ENCODE assay signal across 23 cellular contexts in genomic region chr1:247904122-247904521, GRCh38. TPM values are rescaled to one million over a fixed set of nuclear protein-coding genes. Genes with fewer than 3 reads are reported as not detected.
DNase-seq lines count a peak whose midpoint lies in the region; ATAC-seq, FAIRE-seq and TF ChIP-seq lines count a peak whose summit lies in the region.
"Had no signal": no experiment of that assay in that cellular context is flagged by ENCODE, and none has a peak within 500 bp of the region (broad histone marks: within the 10 kb centered on the region; RNA-seq: fewer than 3 reads in every experiment).

No MANE protein-coding gene starts in this region.

- no peak for TF ChIP-seq RAD21 in SK-N-SH (IDR thresholded peaks at IDR 0.05; ENCODE audit: low read length)
- no peak for TF ChIP-seq RAD21 in K562 (CRISPR knock-in tag; conservative IDR thresholded peaks at IDR 0.05 in 1 of 2, IDR thresholded peaks at IDR 0.05 in 1 of 2)

- H3K27me3 Mint-ChIP-seq in MCF 10A (ENCODE audit: insufficient read depth, unreplicated experiment) (no peaks in the 10 kb centered on the region), osteocyte (ENCODE audit: unreplicated experiment) (no peaks in the 10 kb centered on the region)
- H3K27me3 Mint-ChIP-seq: CD4-positive, alpha-beta T cell had no signal

- dilution Hi-C loops in mammary epithelial cell (cut with HindIII; ENCODE audit: low sequenced_read_pairs), result no loop called here

- H3K4me2 ChIP-seq in SK-N-SH (peak overlapping the region; percentile 69), mammary epithelial cell (ENCODE audit: insufficient read depth, low read depth, low read length) (no peak overlapping the region), K562 (ENCODE audit: insufficient read depth, low read length) (no peak overlapping the region)
- H3K4me2 ChIP-seq: A549 had no signal

- no peaks in the 10 kb centered on the region for H3K9me2 ChIP-seq in SK-N-SH

- peak overlapping the region in 1 of 2 experiments; percentile 32; a peak in 1 of 4 replicates for H3K4me3 ChIP-seq in SK-N-SH (ENCODE audit: low read depth in 2 of 2, low read length in 1 of 2)
- H3K4me3 ChIP-seq in mammary epithelial cell (replicated peaks in 1 of 3; ENCODE audit: insufficient read depth in 1 of 3, low read depth in 2 of 3, low read length in 3 of 3), result no peak overlapping the region
- 0 out of 2 replicates have a peak overlapping the region, but pooled peaks have one; percentile 21 for H3K4me3 ChIP-seq in WI38 (ENCODE audit: low read depth, low read length)
- no peak overlapping the region for H3K4me3 ChIP-seq in K562
- H3K4me3 ChIP-seq: A549, GM23248, HAP-1 had no signal

- TF ChIP-seq EP300 in SK-N-SH (IDR thresholded peaks at IDR 0.05; ENCODE audit: borderline replicate concordance in 1 of 2, low read depth in 1 of 2, low read length in 1 of 2), result no peak
- no peak for TF ChIP-seq EP300 in K562 (IDR thresholded peaks at IDR 0.05; ENCODE audit: low read length)

- H3K4me3 Mint-ChIP-seq in MCF 10A (ENCODE audit: unreplicated experiment) (no peak overlapping the region), osteocyte (ENCODE audit: unreplicated experiment) (no peak overlapping the region)

- POLR2A ChIA-PET in SK-N-SH (lab: Yijun Ruan, JAX) (no interaction called here), MCF 10A (lab: Yijun Ruan, JAX) (no interaction called here), K562 (lab: Yijun Ruan, JAX) (no interaction called here)

- H3K36me3 ChIP-seq in SK-N-SH (replicated peaks in 1 of 2; ENCODE audit: control insufficient read depth in 1 of 2, insufficient read depth in 2 of 2, low read length in 1 of 2) (no peaks in the 10 kb centered on the region), mammary epithelial cell (ENCODE audit: insufficient read depth, low read length) (no peaks in the 10 kb centered on the region), K562 (ENCODE audit: control insufficient read depth, insufficient read depth, low read length) (no peaks in the 10 kb centered on the region)
- H3K36me3 ChIP-seq: HAP-1 had no signal

- no peak overlapping the region for H3K27ac ChIP-seq in SK-N-SH (ENCODE audit: low read depth in 2 of 2, low read length in 1 of 2)
- no peak overlapping the region for H3K27ac ChIP-seq in mammary epithelial cell (ENCODE audit: insufficient read depth, low read depth, low read length)
- no peak overlapping the region for H3K27ac ChIP-seq in K562 (ENCODE audit: extremely low read depth, low read depth, low read length)
- H3K27ac ChIP-seq: 22Rv1, A549, C4-2B, GM23248, HL-60 had no signal

- no peaks in the 10 kb centered on the region for H3K9me1 ChIP-seq in K562 (ENCODE audit: control insufficient read depth, insufficient read depth, low read length)

- H3K36me3 Mint-ChIP-seq in MCF 10A (ENCODE audit: insufficient read depth, unreplicated experiment) (no peaks in the 10 kb centered on the region), osteocyte (ENCODE audit: unreplicated experiment) (no peaks in the 10 kb centered on the region)

- no peak for TF ChIP-seq CTCF in SK-N-SH (IDR thresholded peaks at IDR 0.05)
- TF ChIP-seq CTCF in MCF 10A (IDR thresholded peaks at IDR 0.05; ENCODE audit: unreplicated experiment), result no peak
- TF ChIP-seq CTCF in mammary epithelial cell (conservative IDR thresholded peaks at IDR 0.05 in 1 of 2, IDR thresholded peaks at IDR 0.05 in 1 of 2; ENCODE audit: extremely low read depth in 1 of 2, insufficient read depth in 1 of 2, low read depth in 1 of 2, low read length in 2 of 2), result no peak
- no peak for TF ChIP-seq CTCF in WI38 (IDR thresholded peaks at IDR 0.05; ENCODE audit: low read depth, low read length)
- no peak for TF ChIP-seq CTCF in K562 (IDR thresholded peaks at IDR 0.05 in 2 of 3, conservative IDR thresholded peaks at IDR 0.05 in 1 of 3; ENCODE audit: insufficient read depth in 2 of 3, low read depth in 1 of 3, low read length in 3 of 3)
- no peak for TF ChIP-seq CTCF in osteocyte (IDR thresholded peaks at IDR 0.05)

- H4K20me1 ChIP-seq in SK-N-SH (ENCODE audit: insufficient read depth), result no peaks in the 10 kb centered on the region
- H4K20me1 ChIP-seq in mammary epithelial cell (ENCODE audit: insufficient read depth, low read length), result no peaks in the 10 kb centered on the region
- H4K20me1 ChIP-seq in K562 (replicated peaks; ENCODE audit: control insufficient read depth, insufficient read depth, low read length), result no peaks in the 10 kb centered on the region

- no peak for FAIRE-seq in K562 (lab: Jason Lieb, UNC)
- FAIRE-seq: A549, D721Med, G401.6, GM12891 had no signal

- in situ Hi-C loops in mammary epithelial cell (cut with MboI; ENCODE audit: low sequenced_read_pairs in 2 of 2) (no loop called here), K562 (cut with MboI) (no loop called here)

- H3K4me1 Mint-ChIP-seq in MCF 10A (ENCODE audit: insufficient read depth, unreplicated experiment) (peaks cover 20% of the 10 kb centered on the region), osteocyte (ENCODE audit: unreplicated experiment) (peaks cover 11% of the 10 kb centered on the region)

- H3K4me1 ChIP-seq in SK-N-SH (ENCODE audit: control insufficient read depth in 1 of 2, insufficient read depth in 2 of 2, low read depth in 1 of 2, low read length in 1 of 2), result no peaks in the 10 kb centered on the region
- no peaks in the 10 kb centered on the region for H3K4me1 ChIP-seq in mammary epithelial cell (ENCODE audit: insufficient read depth, low read length)
- H3K4me1 ChIP-seq in K562 (replicated peaks in 1 of 2; ENCODE audit: control insufficient read depth in 2 of 2, insufficient read depth in 2 of 2, low read length in 2 of 2), result peaks cover 0 to 13% of the 10 kb centered on the region in 2 experiments; a peak in 3 of 5 replicates
- H3K4me1 ChIP-seq: A549, Caco-2, HAP-1 had no signal

- DNase-seq in SK-N-SH (no peak), MCF 10A (ENCODE audit: unreplicated experiment) (no peak), mammary epithelial cell (no peak), K562 (ENCODE audit: extremely low read depth in 1 of 4, low spot score in 3 of 4) (no peak), osteocyte (ENCODE audit: extremely low spot score, unreplicated experiment) (no peak), nucleus accumbens (lab: John Stamatoyannopoulos, UW) (no peak)
- DNase-seq: AML-193; Caco-2; CD4-positive, alpha-beta T cell; GM23248 had no signal

- no peak overlapping the region for H2AFZ ChIP-seq in SK-N-SH (ENCODE audit: low read depth)
- H2AFZ ChIP-seq in mammary epithelial cell (ENCODE audit: low read depth, low read length), result no peak overlapping the region
- H2AFZ ChIP-seq in K562 (ENCODE audit: low read depth, low read length), result no peak overlapping the region; the same call in 1 of the 2 replicates
- H2AFZ ChIP-seq: GM23248 had no signal

- H3K9me3 ChIP-seq in SK-N-SH (no peaks in the 10 kb centered on the region), mammary epithelial cell (replicated peaks; ENCODE audit: insufficient read depth, low read length) (peaks cover 2% of the 10 kb centered on the region), K562 (replicated peaks; ENCODE audit: control insufficient read depth, insufficient read depth, low read depth, low read length) (peaks cover 5% of the 10 kb centered on the region)
- H3K9me3 ChIP-seq: A549, Caco-2, HAP-1 had no signal

- no peak for TF ChIP-seq POLR2A in K562 (conservative IDR thresholded peaks at IDR 0.05)

- CTCF ChIA-PET in SK-N-SH (lab: Yijun Ruan, JAX), result no interaction called here
- CTCF ChIA-PET in MCF 10A (lab: Yijun Ruan, JAX), result no interaction called here
- CTCF ChIA-PET in mammary epithelial cell (lab: Charles Lee; ENCODE audit: low non-redundant PET), result no interaction called here
- CTCF ChIA-PET in K562 (lab: Yijun Ruan, JAX; ENCODE audit: low intra/inter-chr PET ratio), result no interaction called here

- no TSS peak for BruUV-seq in MCF 10A (replicated peaks; lab: Mats Ljungman, UMichigan)
- no TSS peak for BruUV-seq in mammary epithelial cell (replicated peaks; lab: Mats Ljungman, UMichigan)
- BruUV-seq in K562 (replicated peaks; lab: Mats Ljungman, UMichigan), result no TSS peak

- no peak overlapping the region for H3K9ac ChIP-seq in SK-N-SH
- no peak overlapping the region for H3K9ac ChIP-seq in mammary epithelial cell (ENCODE audit: insufficient read depth, low read length)
- no peak overlapping the region for H3K9ac ChIP-seq in K562 (ENCODE audit: insufficient read depth in 1 of 2, low read depth in 2 of 2, low read length in 2 of 2)
- H3K9ac ChIP-seq: GM23248 had no signal

- no peak for ATAC-seq in SK-N-SH treated with all-trans-retinoic acid at 6 μM for 48 hours
- no peak for ATAC-seq in K562
- ATAC-seq: A549 had no signal

- H3K9me3 Mint-ChIP-seq in MCF 10A (ENCODE audit: unreplicated experiment), result peaks cover 13% of the 10 kb centered on the region
- peaks cover 7% of the 10 kb centered on the region for H3K9me3 Mint-ChIP-seq in osteocyte (ENCODE audit: unreplicated experiment)
- H3K9me3 Mint-ChIP-seq: CD4-positive, alpha-beta T cell had no signal

- H3K79me2 ChIP-seq in SK-N-SH (ENCODE audit: insufficient read depth), result no peaks in the 10 kb centered on the region
- no peaks in the 10 kb centered on the region for H3K79me2 ChIP-seq in mammary epithelial cell (ENCODE audit: insufficient read depth, low read length)
- H3K79me2 ChIP-seq in K562 (ENCODE audit: control insufficient read depth, insufficient read depth, low read length), result no peaks in the 10 kb centered on the region

- WGBS in SK-N-SH (ENCODE audit: low lambda C conversion rate), result 7% methylated on average over 6 of the region's 6 CpGs
- 82% methylated on average over 4 of the region's 6 CpGs for WGBS in mammary epithelial cell (ENCODE audit: low coverage, missing lambda C conversion rate)
- WGBS in K562 (ENCODE audit: insufficient coverage, low coverage, missing lambda C conversion rate), result 26% methylated on average over 6 of the region's 6 CpGs

- H3K27me3 ChIP-seq in SK-N-SH (ENCODE audit: insufficient read depth) (no peaks in the 10 kb centered on the region), mammary epithelial cell (ENCODE audit: insufficient read depth, low read length) (no peaks in the 10 kb centered on the region), K562 (ENCODE audit: control insufficient read depth in 2 of 2, insufficient read depth in 2 of 2, low read length in 2 of 2) (no peaks in the 10 kb centered on the region)

- H3F3A ChIP-seq in SK-N-SH (replicated peaks; ENCODE audit: insufficient read depth), result peaks cover 8% of the 10 kb centered on the region

- intact Hi-C loops in MCF 10A (cut with micrococcal nuclease), result no loop called here
- intact Hi-C loops in mammary epithelial cell (cut with micrococcal nuclease), result no loop called here
- intact Hi-C loops in K562 (cut with micrococcal nuclease), result no loop called here

- H3K27ac Mint-ChIP-seq in MCF 10A (ENCODE audit: low read depth, unreplicated experiment), result peak overlapping the region; percentile 2
- H3K27ac Mint-ChIP-seq in osteocyte (ENCODE audit: unreplicated experiment), result no peak overlapping the region
- H3K27ac Mint-ChIP-seq: CD4-positive, alpha-beta T cell had no signal

RNA-seq across cellular contexts. Expression of gene OR2W3, which starts 8.7 kb away (rescaled TPM):
- polyA plus RNA-seq in SK-N-SH (2012; rRNA removed) (0.13 TPM in 1 of 2 replicates, not detected in the other), mammary epithelial cell (not detected), K562 (2011; rRNA removed) (3.3 and 3.7 TPM in 2 replicates), K562 (2014; fragmentation: Illumina TruSeq; extraction: Trizol) (4.8 and 6.1 TPM in 2 replicates), K562 (2014; fragmentation: Nextera tagmentation; extraction: Ambion mirVana) (under 1 TPM; 0.67 to 0.70 TPM), K562 (2014; rRNA removed) (3.1 and 3.7 TPM in 2 replicates)
- polyA plus RNA-seq in SK-N-SH (2012; cell fraction: cytosol; rRNA removed), result 0.08 TPM in 1 of 2 replicates, not detected in the other
- polyA plus RNA-seq in SK-N-SH (2012; cell fraction: nucleus; rRNA removed), result not detected in 2 replicates
- total RNA-seq in MCF 10A (2022) (not detected in 2 replicates), mammary epithelial cell (1 to 10 TPM in 1 of 2 donors, not detected in 1; 1.2 TPM), K562 (2014; rRNA removed) (4.0 and 4.3 TPM in 2 replicates), K562 (2014; rRNA removed; fragmentation: Illumina TruSeq; extraction: Trizol) (2.3 and 3.3 TPM in 2 replicates), K562 (2015; rRNA removed; fragmentation: Illumina TruSeq; extraction: Trizol) (4.2 and 4.3 TPM in 2 replicates), K562 (2021) (5.5 and 7.6 TPM in 2 replicates), osteocyte (0.52 and 0.75 TPM in 2 replicates)
- polyA minus RNA-seq in mammary epithelial cell, result not detected
- total RNA-seq in K562 (2011; cell fraction: chromatin; rRNA removed; ENCODE audit: low replicate concordance), result 8.7 and 12.2 TPM in 2 replicates
- total RNA-seq in K562 (2011; cell fraction: nucleolus; rRNA removed), result 8.9 and 11.8 TPM in 2 replicates
- 8.7 and 10.5 TPM in 2 replicates for total RNA-seq in K562 (2011; cell fraction: nucleoplasm; rRNA removed)
- 4.4 and 9.6 TPM in 2 replicates for polyA plus RNA-seq in K562 (2011; cell fraction: cytosol; rRNA removed)
- polyA plus RNA-seq in K562 (2011; cell fraction: nucleus; rRNA removed), result 2.9 and 5.7 TPM in 2 replicates
- polyA plus RNA-seq in K562 (2012), result 3.9 and 6.0 TPM in 2 replicates
- 1.3 and 2.4 TPM in 2 replicates for polyA minus RNA-seq in K562 (2011; rRNA and poly(A)+ RNA removed)
- polyA minus RNA-seq in K562 (2011; cell fraction: cytosol; rRNA and poly(A)+ RNA removed), result 2.9 and 3.4 TPM in 2 replicates
- 3.4 and 4.0 TPM in 2 replicates for polyA minus RNA-seq in K562 (2011; cell fraction: nucleus; rRNA and poly(A)+ RNA removed)
- total RNA-seq: Caco-2, GM23248, H4 had no signal
- polyA plus RNA-seq: A549, BJ, GM23248 had no signal

RNA-seq across cellular contexts. Expression of gene OR2T8, which starts 15.9 kb away (rescaled TPM):
- not detected in 2 replicates for polyA plus RNA-seq in SK-N-SH (2012; rRNA removed)
- not detected in 2 replicates for polyA plus RNA-seq in SK-N-SH (2012; cell fraction: cytosol; rRNA removed)
- polyA plus RNA-seq in SK-N-SH (2012; cell fraction: nucleus; rRNA removed), result not detected in 2 replicates
- not detected in 2 replicates for total RNA-seq in MCF 10A (2022)
- total RNA-seq in mammary epithelial cell, result under 1 TPM in 1 of 2 donors, not detected in 1; 0.17 TPM
- polyA plus RNA-seq in mammary epithelial cell, result not detected
- polyA minus RNA-seq in mammary epithelial cell, result not detected
- 0.88 and 1.3 TPM in 2 replicates for total RNA-seq in K562 (2011; cell fraction: chromatin; rRNA removed; ENCODE audit: low replicate concordance)
- 0.39 and 0.50 TPM in 2 replicates for total RNA-seq in K562 (2011; cell fraction: nucleolus; rRNA removed)
- 0.76 and 1.1 TPM in 2 replicates for total RNA-seq in K562 (2011; cell fraction: nucleoplasm; rRNA removed)
- total RNA-seq in K562 (2014; rRNA removed), result 0.45 TPM in 1 of 2 replicates, not detected in the other
- total RNA-seq in K562 (2014; rRNA removed; fragmentation: Illumina TruSeq; extraction: Trizol), result 0.15 and 0.35 TPM in 2 replicates
- 0.38 TPM in 1 of 2 replicates, not detected in the other for total RNA-seq in K562 (2015; rRNA removed; fragmentation: Illumina TruSeq; extraction: Trizol)
- 0.38 TPM in 1 of 2 replicates, not detected in the other for total RNA-seq in K562 (2021)
- polyA plus RNA-seq in K562 (2011; rRNA removed), result 0.27 and 0.38 TPM in 2 replicates
- polyA plus RNA-seq in K562 (2011; cell fraction: cytosol; rRNA removed), result 0.28 and 0.70 TPM in 2 replicates
- 1.5 and 2.2 TPM in 2 replicates for polyA plus RNA-seq in K562 (2011; cell fraction: nucleus; rRNA removed)
- polyA plus RNA-seq in K562 (2012), result 0.17 TPM in 1 of 2 replicates, not detected in the other
- polyA plus RNA-seq in K562 (2014; fragmentation: Illumina TruSeq; extraction: Trizol), result 0.25 and 0.46 TPM in 2 replicates
- polyA plus RNA-seq in K562 (2014; fragmentation: Nextera tagmentation; extraction: Ambion mirVana), result under 1 TPM in 1 of 2 experiments, not detected in 1; 0.08 TPM
- 0.23 and 0.24 TPM in 2 replicates for polyA plus RNA-seq in K562 (2014; rRNA removed)
- polyA minus RNA-seq in K562 (2011; rRNA and poly(A)+ RNA removed), result not detected in 2 replicates
- not detected in 2 replicates for polyA minus RNA-seq in K562 (2011; cell fraction: cytosol; rRNA and poly(A)+ RNA removed)
- 0.56 and 0.94 TPM in 2 replicates for polyA minus RNA-seq in K562 (2011; cell fraction: nucleus; rRNA and poly(A)+ RNA removed)
- not detected in 2 replicates for total RNA-seq in osteocyte
- total RNA-seq: Caco-2, GM23248, HT1080 had no signal
- polyA plus RNA-seq: A549, BJ, GM23248 had no signal

RNA-seq across cellular contexts. Expression of gene OR2AJ1, which starts 20.6 kb away (rescaled TPM):
- polyA plus RNA-seq in SK-N-SH (2012; rRNA removed) (not detected in 2 replicates), mammary epithelial cell (not detected), K562 (2011; rRNA removed) (not detected in 2 replicates), K562 (2014; fragmentation: Illumina TruSeq; extraction: Trizol) (not detected in 2 replicates), K562 (2014; fragmentation: Nextera tagmentation; extraction: Ambion mirVana) (not detected), K562 (2014; rRNA removed) (not detected in 2 replicates)
- not detected in 2 replicates for polyA plus RNA-seq in SK-N-SH (2012; cell fraction: cytosol; rRNA removed)
- polyA plus RNA-seq in SK-N-SH (2012; cell fraction: nucleus; rRNA removed), result not detected in 2 replicates
- total RNA-seq in MCF 10A (2022) (not detected in 2 replicates), mammary epithelial cell (not detected), K562 (2014; rRNA removed) (not detected in 2 replicates), K562 (2014; rRNA removed; fragmentation: Illumina TruSeq; extraction: Trizol) (not detected in 2 replicates), K562 (2015; rRNA removed; fragmentation: Illumina TruSeq; extraction: Trizol) (not detected in 2 replicates), K562 (2021) (not detected in 2 replicates), osteocyte (not detected in 2 replicates)
- polyA minus RNA-seq in mammary epithelial cell, result not detected
- total RNA-seq in K562 (2011; cell fraction: chromatin; rRNA removed; ENCODE audit: low replicate concordance), result 0.21 TPM in 1 of 2 replicates, not detected in the other
- total RNA-seq in K562 (2011; cell fraction: nucleolus; rRNA removed), result 0.17 TPM in 1 of 2 replicates, not detected in the other
- 0.22 and 0.69 TPM in 2 replicates for total RNA-seq in K562 (2011; cell fraction: nucleoplasm; rRNA removed)
- polyA plus RNA-seq in K562 (2011; cell fraction: cytosol; rRNA removed), result not detected in 2 replicates
- not detected in 2 replicates for polyA plus RNA-seq in K562 (2011; cell fraction: nucleus; rRNA removed)
- polyA plus RNA-seq in K562 (2012), result not detected in 2 replicates
- 0.14 TPM in 1 of 2 replicates, not detected in the other for polyA minus RNA-seq in K562 (2011; rRNA and poly(A)+ RNA removed)
- polyA minus RNA-seq in K562 (2011; cell fraction: cytosol; rRNA and poly(A)+ RNA removed), result not detected in 2 replicates
- polyA minus RNA-seq in K562 (2011; cell fraction: nucleus; rRNA and poly(A)+ RNA removed), result 0.22 TPM in 1 of 2 replicates, not detected in the other
- total RNA-seq: Caco-2; CD4-positive, alpha-beta T cell; GM23248; H4; HT1080 had no signal
- polyA plus RNA-seq: A549, BJ, GM23248 had no signal

RNA-seq across cellular contexts. Expression of gene OR2L8, which starts 44.5 kb away (rescaled TPM):
- polyA plus RNA-seq in SK-N-SH (2012; rRNA removed) (not detected in 2 replicates), mammary epithelial cell (not detected), K562 (2011; rRNA removed) (not detected in 2 replicates), K562 (2014; fragmentation: Illumina TruSeq; extraction: Trizol) (not detected in 2 replicates), K562 (2014; fragmentation: Nextera tagmentation; extraction: Ambion mirVana) (not detected), K562 (2014; rRNA removed) (not detected in 2 replicates)
- polyA plus RNA-seq in SK-N-SH (2012; cell fraction: cytosol; rRNA removed), result not detected in 2 replicates
- 0.13 TPM in 1 of 2 replicates, not detected in the other for polyA plus RNA-seq in SK-N-SH (2012; cell fraction: nucleus; rRNA removed)
- total RNA-seq in MCF 10A (2022) (not detected in 2 replicates), mammary epithelial cell (under 1 TPM in 1 of 2 donors, not detected in 1; 0.83 TPM), K562 (2014; rRNA removed) (not detected in 2 replicates), K562 (2014; rRNA removed; fragmentation: Illumina TruSeq; extraction: Trizol) (not detected in 2 replicates), K562 (2015; rRNA removed; fragmentation: Illumina TruSeq; extraction: Trizol) (not detected in 2 replicates), K562 (2021) (not detected in 2 replicates), osteocyte (not detected in 2 replicates)
- polyA minus RNA-seq in mammary epithelial cell, result not detected
- 0.76 and 2.4 TPM in 2 replicates for total RNA-seq in K562 (2011; cell fraction: chromatin; rRNA removed; ENCODE audit: low replicate concordance)
- total RNA-seq in K562 (2011; cell fraction: nucleolus; rRNA removed), result 0.79 TPM in 1 of 2 replicates, not detected in the other
- 2.3 and 4.2 TPM in 2 replicates for total RNA-seq in K562 (2011; cell fraction: nucleoplasm; rRNA removed)
- polyA plus RNA-seq in K562 (2011; cell fraction: cytosol; rRNA removed), result not detected in 2 replicates
- 0.17 and 0.28 TPM in 2 replicates for polyA plus RNA-seq in K562 (2011; cell fraction: nucleus; rRNA removed)
- polyA plus RNA-seq in K562 (2012), result not detected in 2 replicates
- polyA minus RNA-seq in K562 (2011; rRNA and poly(A)+ RNA removed), result 1.2 and 1.3 TPM in 2 replicates
- not detected in 2 replicates for polyA minus RNA-seq in K562 (2011; cell fraction: cytosol; rRNA and poly(A)+ RNA removed)
- polyA minus RNA-seq in K562 (2011; cell fraction: nucleus; rRNA and poly(A)+ RNA removed), result 0.78 and 0.94 TPM in 2 replicates
- total RNA-seq: Caco-2, GM23248, H4, HT1080 had no signal
- polyA plus RNA-seq: A549, BJ, GM23248 had no signal

RNA-seq across cellular contexts. Expression of gene TRIM58, which starts 47.1 kb away (rescaled TPM):
- polyA plus RNA-seq in SK-N-SH (2012; rRNA removed) (0.13 and 0.35 TPM in 2 replicates), mammary epithelial cell (not detected), K562 (2011; rRNA removed) (4.1 and 5.6 TPM in 2 replicates), K562 (2014; fragmentation: Illumina TruSeq; extraction: Trizol) (10.6 and 13.8 TPM in 2 replicates), K562 (2014; fragmentation: Nextera tagmentation; extraction: Ambion mirVana) (1 to 10 TPM; 3.8 to 5.8 TPM), K562 (2014; rRNA removed) (8.7 and 10.4 TPM in 2 replicates)
- 0.26 and 0.34 TPM in 2 replicates for polyA plus RNA-seq in SK-N-SH (2012; cell fraction: cytosol; rRNA removed)
- 0.12 and 0.16 TPM in 2 replicates for polyA plus RNA-seq in SK-N-SH (2012; cell fraction: nucleus; rRNA removed)
- total RNA-seq in MCF 10A (2022) (not detected in 2 replicates), mammary epithelial cell (1 to 10 TPM in 1 of 2 donors, under 1 TPM in 1; 0.68 to 1.2 TPM), K562 (2014; rRNA removed) (9.7 and 10.4 TPM in 2 replicates), K562 (2014; rRNA removed; fragmentation: Illumina TruSeq; extraction: Trizol) (6.6 and 7.2 TPM in 2 replicates), K562 (2015; rRNA removed; fragmentation: Illumina TruSeq; extraction: Trizol) (7.0 and 7.9 TPM in 2 replicates), K562 (2021) (19.1 and 19.8 TPM in 2 replicates), osteocyte (1.2 and 1.5 TPM in 2 replicates)
- not detected for polyA minus RNA-seq in mammary epithelial cell
- 5.0 and 13.8 TPM in 2 replicates for total RNA-seq in K562 (2011; cell fraction: chromatin; rRNA removed; ENCODE audit: low replicate concordance)
- 4.7 and 5.3 TPM in 2 replicates for total RNA-seq in K562 (2011; cell fraction: nucleolus; rRNA removed)
- total RNA-seq in K562 (2011; cell fraction: nucleoplasm; rRNA removed), result 7.6 and 15.4 TPM in 2 replicates
- 2.4 TPM in 2 replicates for polyA plus RNA-seq in K562 (2011; cell fraction: cytosol; rRNA removed)
- 2.1 and 2.8 TPM in 2 replicates for polyA plus RNA-seq in K562 (2011; cell fraction: nucleus; rRNA removed)
- polyA plus RNA-seq in K562 (2012), result 10.9 and 12.8 TPM in 2 replicates
- polyA minus RNA-seq in K562 (2011; rRNA and poly(A)+ RNA removed), result 2.0 and 2.6 TPM in 2 replicates
- 3.4 and 3.8 TPM in 2 replicates for polyA minus RNA-seq in K562 (2011; cell fraction: cytosol; rRNA and poly(A)+ RNA removed)
- 2.0 and 2.1 TPM in 2 replicates for polyA minus RNA-seq in K562 (2011; cell fraction: nucleus; rRNA and poly(A)+ RNA removed)
- total RNA-seq: Caco-2, GM23248, H4 had no signal
- polyA plus RNA-seq: A549, BJ, GM23248 had no signal
